In genomic region chr9:127955294-127956015, GRCh38 we compare ENCODE assay signal across 8 cellular contexts. TPM values are rescaled to one million over a fixed set of nuclear protein-coding genes. Genes with fewer than 3 reads are reported as not detected.
DNase-seq lines count a peak whose midpoint lies in the region; ATAC-seq and TF ChIP-seq lines count a peak whose summit lies in the region.

No MANE protein-coding gene starts in this region.

- intact Hi-C loops in testis (cut with DNase I; ENCODE audit: low total_unique reads) = no loop called here

- peak overlapping the region; percentile 33 for H3K14ac ChIP-seq in neuronal stem cell (ENCODE audit: low read length)

- no peak overlapping the region for H4K8ac ChIP-seq in neuronal stem cell (ENCODE audit: low read depth, low read length)

- no peak overlapping the region for H3K4me3 ChIP-seq in neuronal stem cell (ENCODE audit: low read length in 2 of 2)
- H3K4me3 ChIP-seq in testis = no peak overlapping the region

- H2AK5ac ChIP-seq in neuronal stem cell (ENCODE audit: low read depth, low read length) = no peak overlapping the region

- H2BK120ac ChIP-seq in neuronal stem cell (ENCODE audit: low read depth, low read length) = no peak overlapping the region

- peak overlapping the region; percentile 46 for H3K18ac ChIP-seq in neuronal stem cell (ENCODE audit: low read length)

- H3K36me3 ChIP-seq in neuronal stem cell (replicated peaks in 1 of 2; ENCODE audit: control insufficient read depth in 2 of 2, insufficient read depth in 2 of 2, low read length in 2 of 2) = no peaks in the 10 kb centered on the region
- H3K36me3 ChIP-seq in testis (ENCODE audit: low read depth, missing control alignments) = no peaks in the 10 kb centered on the region

- peak in 2 of 3 experiments; percentile 20 to 43 for TF ChIP-seq CTCF in testis (IDR thresholded peaks at IDR 0.05)

- no peak overlapping the region for H3K4me2 ChIP-seq in neuronal stem cell (ENCODE audit: insufficient read depth, low read length, poor library complexity, severe bottlenecking)

- H4K91ac ChIP-seq in neuronal stem cell (ENCODE audit: low read depth, low read length, poor library complexity) = no peak overlapping the region

- H3K4me1 ChIP-seq in neuronal stem cell (ENCODE audit: control insufficient read depth in 2 of 2, insufficient read depth in 1 of 2, low read depth in 1 of 2, low read length in 2 of 2) (peaks cover 13 to 19% of the 10 kb centered on the region in 2 donors), testis (peaks cover 50% of the 10 kb centered on the region)

- H3K79me1 ChIP-seq in neuronal stem cell (ENCODE audit: low read depth, low read length) = peaks cover 10% of the 10 kb centered on the region

- DNase-seq in DMS53 treated with DMSO at 0.1 percent for 48 hours (lab: John Stamatoyannopoulos, UW; ENCODE audit: unreplicated experiment) = peak; percentile 99
- DNase-seq in NCI-H446 treated with DMSO at 0.1 percent for 48 hours (lab: John Stamatoyannopoulos, UW) = peak; percentile 29
- DNase-seq in activated CD8-positive, alpha-beta memory T cell treated with anti-CD3 and anti-CD28 coated beads for 4 hours (ENCODE audit: low read depth in 2 of 2) = peak; percentile 69 to 84
- peak; percentile 50 to 74 for DNase-seq in erythroblast (lab: John Stamatoyannopoulos, UW)
- DNase-seq in neuronal stem cell (ENCODE audit: low spot score) = no peak
- peak; percentile 63 for DNase-seq in testis
- DNase-seq in dedifferentiated amniotic fluid mesenchymal stem cell (ENCODE audit: extremely low spot score) = no peak

- peak overlapping the region; percentile 37 for H2BK15ac ChIP-seq in neuronal stem cell (ENCODE audit: low read length)

- no peak overlapping the region for H2BK12ac ChIP-seq in neuronal stem cell (ENCODE audit: low read length)

- WGBS in neuronal stem cell (ENCODE audit: extremely low coverage in 2 of 2, insufficient read length in 2 of 2, insufficient replicate concordance in 1 of 2), 2 donors = no CpG with 5 or more reads among the region's 12 CpGs
- WGBS in testis, 2 donors = 68 to 76% methylated on average over 10 to 12 of the region's 12 CpGs

- H3K9ac ChIP-seq in neuronal stem cell (ENCODE audit: low read depth, low read length, poor library complexity) = no peak overlapping the region

- no peak overlapping the region for H3K27ac ChIP-seq in neuronal stem cell (replicated peaks; ENCODE audit: low read length)
- peak overlapping the region; percentile 2 to 12 for H3K27ac ChIP-seq in testis

- no peak overlapping the region for H3K4ac ChIP-seq in neuronal stem cell (ENCODE audit: low read length)

- no peak overlapping the region for H2BK5ac ChIP-seq in neuronal stem cell (ENCODE audit: low read length)

- ATAC-seq in HG02973 (IDR thresholded peaks at IDR 0.05; ENCODE audit: unreplicated experiment) = peak; percentile 52

- H3K27me3 ChIP-seq in neuronal stem cell (ENCODE audit: control insufficient read depth in 3 of 3, insufficient read depth in 3 of 3, low read depth in 1 of 3, low read length in 3 of 3) (no peaks in the 10 kb centered on the region), testis (no peaks in the 10 kb centered on the region)

- H3K23ac ChIP-seq in neuronal stem cell (ENCODE audit: low read depth, low read length, poor library complexity) = peak overlapping the region; percentile 19

- TF ChIP-seq POLR2A in erythroblast (IDR thresholded peaks at IDR 0.05; ENCODE audit: low read length) = no peak
- no peak for TF ChIP-seq POLR2A in testis (IDR thresholded peaks at IDR 0.05)

- H3K9me3 ChIP-seq in neuronal stem cell (replicated peaks in 1 of 2; ENCODE audit: control insufficient read depth in 2 of 2, insufficient read depth in 1 of 2, low read depth in 1 of 2, low read length in 2 of 2) (no peaks in the 10 kb centered on the region), testis (no peaks in the 10 kb centered on the region)

- H2AFZ ChIP-seq in neuronal stem cell (ENCODE audit: low read length) = no peak overlapping the region

RNA-seq across cellular contexts. Expression of gene DPM2, which starts 17.8 kb away (rescaled TPM):
- polyA plus RNA-seq in neuronal stem cell (2013, experiment 1 of 2) = 27.5 TPM
- 25.3 TPM for polyA plus RNA-seq in neuronal stem cell (2013, experiment 2 of 2)
- total RNA-seq in testis = 10 to 100 TPM; 33.5 to 36.4 TPM
- 46.6 TPM for polyA plus RNA-seq in testis (ENCODE audit: insufficient read depth, low read depth, low replicate concordance)

RNA-seq across cellular contexts. Expression of gene PIP5KL1, which starts 24.9 kb away (rescaled TPM):
- polyA plus RNA-seq in neuronal stem cell (2013, experiment 1 of 2) = 2.4 TPM
- polyA plus RNA-seq in neuronal stem cell (2013, experiment 2 of 2) = 2.5 TPM
- 10 to 100 TPM in 1 of 2 donors, 1 to 10 TPM in 1; 8.4 to 10.2 TPM for total RNA-seq in testis
- polyA plus RNA-seq in testis (ENCODE audit: insufficient read depth, low read depth, low replicate concordance) = 3.9 TPM

RNA-seq across cellular contexts. Expression of gene EEIG1, which starts 25.3 kb away (rescaled TPM):
- 22.0 TPM for polyA plus RNA-seq in neuronal stem cell (2013, experiment 1 of 2)
- 22.8 TPM for polyA plus RNA-seq in neuronal stem cell (2013, experiment 2 of 2)
- total RNA-seq in testis = 100 to 1,000 TPM; 119 to 129 TPM
- polyA plus RNA-seq in testis (ENCODE audit: insufficient read depth, low read depth, low replicate concordance) = 75.7 TPM

RNA-seq across cellular contexts. Expression of gene ST6GALNAC4, which starts 38.6 kb away (rescaled TPM):
- 11.3 TPM for polyA plus RNA-seq in neuronal stem cell (2013, experiment 1 of 2)
- 12.7 TPM for polyA plus RNA-seq in neuronal stem cell (2013, experiment 2 of 2)
- total RNA-seq in testis = 10 to 100 TPM; 18.8 to 24.7 TPM
- polyA plus RNA-seq in testis (ENCODE audit: insufficient read depth, low read depth, low replicate concordance) = 10.3 TPM

RNA-seq across cellular contexts. Expression of gene ST6GALNAC6, which starts 56.1 kb away (rescaled TPM):
- 31.0 TPM for polyA plus RNA-seq in neuronal stem cell (2013, experiment 1 of 2)
- 30.5 TPM for polyA plus RNA-seq in neuronal stem cell (2013, experiment 2 of 2)
- 10 to 100 TPM; 46.3 to 70.3 TPM for total RNA-seq in testis
- 43.0 TPM for polyA plus RNA-seq in testis (ENCODE audit: insufficient read depth, low read depth, low replicate concordance)

Comparison
In these comparisons a context has a peak if more than half of its experiments do, and no peak if none do; other contexts are left out.
1. DNase-seq: peak in DMS53 treated with DMSO at 0.1 percent for 48 hours (single experiment), NCI-H446 treated with DMSO at 0.1 percent for 48 hours (single experiment), activated CD8-positive, alpha-beta memory T cell treated with anti-CD3 and anti-CD28 coated beads for 4 hours (2 of 2), erythroblast (2 of 2) and testis (single experiment); none in neuronal stem cell (single experiment) and dedifferentiated amniotic fluid mesenchymal stem cell (single experiment).